8 cellular contexts compared by ENCODE assay signal in genomic region chr11:63683133-63683991, GRCh38. TPM values are rescaled to one million over a fixed set of nuclear protein-coding genes. Genes with fewer than 3 reads are reported as not detected.
DNase-seq lines count a peak whose midpoint lies in the region; ATAC-seq, FAIRE-seq and TF ChIP-seq lines count a peak whose summit lies in the region.

No MANE protein-coding gene starts in this region.

- RAD21 ChIA-PET in HCT116 (lab: Charles Lee; ENCODE audit: low non-redundant PET in 1 of 2, low total read pairs in 2 of 2, uncharacterized antibody in 2 of 2, unreplicated experiment in 2 of 2) = no interaction called here

- TF ChIP-seq CTCF in A673 (conservative IDR thresholded peaks at IDR 0.05; ENCODE audit: low read depth, low read length) (no peak), HCT116 (IDR thresholded peaks at IDR 0.05 in 2 of 3, conservative IDR thresholded peaks at IDR 0.05 in 1 of 3; ENCODE audit: borderline replicate concordance in 1 of 3, insufficient read depth in 1 of 3, low read depth in 2 of 3, low read length in 2 of 3) (no peak), kidney epithelial cell (IDR thresholded peaks at IDR 0.05; ENCODE audit: insufficient read depth, low read length, poor library complexity, severe bottlenecking) (no peak), uterus (IDR thresholded peaks at IDR 0.05) (no peak)

- H3K4me1 ChIP-seq in A673 (ENCODE audit: insufficient read depth, low read length, poor library complexity, severe bottlenecking) = peaks cover 56% of the 10 kb centered on the region
- H3K4me1 ChIP-seq in HCT116 (ENCODE audit: control insufficient read depth in 1 of 2, insufficient read depth in 2 of 2, low read length in 2 of 2) = peaks cover 13 to 20% of the 10 kb centered on the region in 2 experiments
- peaks cover 0 to 18% of the 10 kb centered on the region in 2 donors for H3K4me1 ChIP-seq in uterus

- H3K4me3 Mint-ChIP-seq in activated naive CD8-positive, alpha-beta T cell = peak overlapping the region; percentile 96

- H3K4me3 ChIP-seq in A673 (ENCODE audit: low read depth, low read length, poor library complexity, severe bottlenecking) (peak overlapping the region; percentile 68), HCT116 (replicated peaks in 1 of 2; ENCODE audit: low read depth in 1 of 2, low read length in 2 of 2) (no peak overlapping the region), kidney epithelial cell (ENCODE audit: low read depth, low read length) (peak overlapping the region; percentile 80), uterus (peak overlapping the region; percentile 70 to 96)

- H3K9me3 ChIP-seq in A673 (ENCODE audit: low read depth, low read length, poor library complexity, severe bottlenecking) (no peaks in the 10 kb centered on the region), HCT116 (ENCODE audit: control insufficient read depth in 1 of 2, insufficient read depth in 1 of 2, low read depth in 1 of 2, low read length in 2 of 2) (no peaks in the 10 kb centered on the region), uterus (no peaks in the 10 kb centered on the region)

- H3K36me3 ChIP-seq in A673 (ENCODE audit: insufficient read depth, low read length, poor library complexity, severe bottlenecking) = peaks cover 2% of the 10 kb centered on the region
- H3K36me3 ChIP-seq in HCT116 (ENCODE audit: control insufficient read depth in 1 of 2, insufficient read depth in 2 of 2, low read length in 2 of 2) = no peaks in the 10 kb centered on the region
- H3K36me3 ChIP-seq in kidney epithelial cell (ENCODE audit: control insufficient read depth, insufficient read depth, low read length) = no peaks in the 10 kb centered on the region
- no peaks in the 10 kb centered on the region for H3K36me3 ChIP-seq in uterus

- peaks cover 5% of the 10 kb centered on the region for H3K36me3 Mint-ChIP-seq in activated naive CD8-positive, alpha-beta T cell

- ATAC-seq in HCT116 = no peak

- BruUV-seq in A673 (replicated peaks; lab: Mats Ljungman, UMichigan) = no TSS peak
- no TSS peak for BruUV-seq in HCT116 (replicated peaks; lab: Mats Ljungman, UMichigan)

- TF ChIP-seq RAD21 in HCT116 (IDR thresholded peaks at IDR 0.05; ENCODE audit: low read depth) = no peak

- H4K20me1 ChIP-seq in HCT116 (ENCODE audit: insufficient read depth) = peaks cover 7% of the 10 kb centered on the region; the same call in 1 of the 2 replicates

- peak; percentile 54 for DNase-seq in A673 (ENCODE audit: low spot score)
- no peak for DNase-seq in HCT116 (ENCODE audit: low read depth, low spot score)
- no peak for DNase-seq in kidney epithelial cell (ENCODE audit: low read depth)
- DNase-seq in uterus = no peak
- DNase-seq in stimulated activated naive CD4-positive, alpha-beta T cell treated with Interleukin-2 at 50 U/mL for 16 hours (lab: John Stamatoyannopoulos, UW) = no peak
- DNase-seq in NCI-H2029 (lab: John Stamatoyannopoulos, UW) = no peak
- no peak for DNase-seq in HTR-8/SVneo (ENCODE audit: insufficient read length, low spot score)

- H3K27me3 ChIP-seq in A673 (replicated peaks; ENCODE audit: insufficient read depth, low read depth, low read length, poor library complexity) (no peaks in the 10 kb centered on the region), HCT116 (ENCODE audit: insufficient read depth, low read length) (no peaks in the 10 kb centered on the region), kidney epithelial cell (ENCODE audit: control insufficient read depth, insufficient read depth, low read length) (no peaks in the 10 kb centered on the region), uterus (no peaks in the 10 kb centered on the region)

- H3K9ac ChIP-seq in HCT116 (ENCODE audit: low read length) = no peak overlapping the region

- H3K27ac ChIP-seq in A673 (ENCODE audit: low read depth, low read length, poor library complexity, severe bottlenecking) = peak overlapping the region; percentile 92
- H3K27ac ChIP-seq in HCT116 (ENCODE audit: low read depth, low read length) = no peak overlapping the region
- peak overlapping the region; percentile 95 to 96 for H3K27ac ChIP-seq in uterus

- POLR2A ChIA-PET in A673 (lab: Charles Lee; ENCODE audit: low non-redundant PET) (no interaction called here), HCT116 (lab: Charles Lee) (interaction anchor here (0.7 to 2.7 kb wide), 2 partner anchors 12 to 561 kb away, joined by 3 to 24 read pairs; partner anchors contain the start of gene ATL3)

- peaks cover 64% of the 10 kb centered on the region for H3K79me2 ChIP-seq in HCT116 (ENCODE audit: insufficient read depth, low read length)

- H3K27ac Mint-ChIP-seq in activated naive CD8-positive, alpha-beta T cell = peak overlapping the region; percentile 94

- H3K27me3 Mint-ChIP-seq in activated naive CD8-positive, alpha-beta T cell = no peaks in the 10 kb centered on the region

- H3K4me2 ChIP-seq in HCT116 (ENCODE audit: low read length) = peak overlapping the region; percentile 81; the same call in 1 of the 2 replicates

- no peaks in the 10 kb centered on the region for H3K9me3 Mint-ChIP-seq in activated naive CD8-positive, alpha-beta T cell (ENCODE audit: low read depth)

- H3K4me1 Mint-ChIP-seq in activated naive CD8-positive, alpha-beta T cell (ENCODE audit: low read depth) = peaks cover 33% of the 10 kb centered on the region

- no peak overlapping the region for H2AFZ ChIP-seq in HCT116 (ENCODE audit: low read depth, low read length, poor library complexity, severe bottlenecking)

- no peak for FAIRE-seq in HTR-8/SVneo (lab: Jason Lieb, UNC)

- intact Hi-C loops in A673 (cut with micrococcal nuclease; ENCODE audit: unreplicated experiment) (loop anchor here (5.0 kb wide), 1 partner anchor 54 kb away; no protein-coding TSS in a partner anchor), HCT116 (cut with micrococcal nuclease) (no loop called here), uterus (cut with DNase I; ENCODE audit: low total_unique reads) (no loop called here)

- CTCF ChIA-PET in A673 (lab: Charles Lee) = interaction anchor here (0.6 kb wide), 1 partner anchor 147 kb away, joined by 5 read pairs; no protein-coding TSS in a partner anchor
- CTCF ChIA-PET in HCT116 (lab: Charles Lee) = no interaction called here

- no peak for TF ChIP-seq POLR2A in HCT116 (IDR thresholded peaks at IDR 0.05; ENCODE audit: borderline replicate concordance, extremely low read depth, insufficient read depth, insufficient read length)
- no peak for TF ChIP-seq POLR2A in uterus (IDR thresholded peaks at IDR 0.05)

- H3K9me2 ChIP-seq in HCT116 (ENCODE audit: insufficient read depth) = no peaks in the 10 kb centered on the region

TF ChIP-seq in HCT116, 20 proteins besides CTCF, POLR2A, EP300 and RAD21 (continues in another document):
- TF ChIP-seq FOSL1 (IDR thresholded peaks at IDR 0.05; ENCODE audit: low read depth) = no peak
- no peak for TF ChIP-seq REST (IDR thresholded peaks at IDR 0.05; ENCODE audit: low read depth)
- no peak for TF ChIP-seq TCF7L2 (IDR thresholded peaks at IDR 0.05; ENCODE audit: borderline replicate concordance, extremely low read depth, insufficient read depth, insufficient read length)
- TF ChIP-seq JUND (IDR thresholded peaks at IDR 0.05) = no peak
- no peak for TF ChIP-seq ZFX (IDR thresholded peaks at IDR 0.05)
- no peak for TF ChIP-seq ZNF274 (IDR thresholded peaks at IDR 0.05; ENCODE audit: low read depth, low read length)
- TF ChIP-seq EGR1 (IDR thresholded peaks at IDR 0.05; ENCODE audit: low read depth) = no peak
- TF ChIP-seq MAX (IDR thresholded peaks at IDR 0.05) = no peak
- no peak for TF ChIP-seq CBX3 (IDR thresholded peaks at IDR 0.05; ENCODE audit: low read depth)
- TF ChIP-seq EZH2 (IDR thresholded peaks at IDR 0.05) = no peak
- TF ChIP-seq CEBPB (IDR thresholded peaks at IDR 0.05; ENCODE audit: low read depth) = no peak
- no peak for TF ChIP-seq ATF3 (IDR thresholded peaks at IDR 0.05)
- no peak for TF ChIP-seq ELF1 (IDR thresholded peaks at IDR 0.05; ENCODE audit: borderline replicate concordance, low read depth)
- TF ChIP-seq EZH2phosphoT487 (IDR thresholded peaks at IDR 0.05; ENCODE audit: borderline replicate concordance) = no peak

RNA-seq across cellular contexts. Expression of gene RTN3, which starts 2.1 kb away (rescaled TPM):
- 268 and 275 TPM in 2 replicates for total RNA-seq in A673 (2021)
- 95.0 TPM for total RNA-seq in HCT116 (2021; ENCODE audit: unreplicated experiment)
- 91.4 and 94.4 TPM in 2 replicates for polyA plus RNA-seq in HCT116 (2012)
- total RNA-seq in kidney epithelial cell = 102 and 107 TPM in 2 replicates
- 10 to 100 TPM; 52.5 to 86.8 (median 63.9) TPM for total RNA-seq in uterus

RNA-seq across cellular contexts. Expression of gene ATL3, which starts 12.2 kb away (rescaled TPM):
- total RNA-seq in A673 (2021) (53.8 and 63.9 TPM in 2 replicates), HCT116 (2021; ENCODE audit: unreplicated experiment) (32.3 TPM), kidney epithelial cell (42.6 and 42.7 TPM in 2 replicates), uterus (100 to 1,000 TPM in 1 of 4 donors, 10 to 100 TPM in 3; 49.4 to 158 (median 87.6) TPM)
- 9.6 and 11.4 TPM in 2 replicates for polyA plus RNA-seq in HCT116 (2012)

Comparison
In these comparisons a context has a peak if more than half of its experiments do, and no peak if none do; other contexts are left out.
1. H3K4me3 ChIP-seq: peak in A673 (single experiment), kidney epithelial cell (single experiment) and uterus (2 of 2); none in HCT116 (0 of 2).